8 cellular contexts compared by ENCODE assay signal in genomic region chr2:96907405-96908041, GRCh38. TPM values are rescaled to one million over a fixed set of nuclear protein-coding genes. Genes with fewer than 3 reads are reported as not detected.
DNase-seq lines count a peak whose midpoint lies in the region; ATAC-seq and TF ChIP-seq lines count a peak whose summit lies in the region.

No MANE protein-coding gene starts in this region.

- intact Hi-C loops in spleen (cut with DNase I; ENCODE audit: low total_unique reads), result no loop called here

- ATAC-seq in GM18502 (IDR thresholded peaks at IDR 0.05; ENCODE audit: poor library complexity, unreplicated experiment), result no peak
- no peak for ATAC-seq in HG02884 (IDR thresholded peaks at IDR 0.05; ENCODE audit: unreplicated experiment)

- no peaks in the 10 kb centered on the region for H3K9me3 Mint-ChIP-seq in progenitor cell of endocrine pancreas (ENCODE audit: low read depth)

- H3K4me1 ChIP-seq in HUES64 (ENCODE audit: insufficient read depth, low read length), result peaks cover 24% of the 10 kb centered on the region
- peaks cover 4 to 55% (median 27%) of the 10 kb centered on the region in 6 donors for H3K4me1 ChIP-seq in spleen

- H3K9me3 ChIP-seq in HUES64 (ENCODE audit: insufficient read depth, low read depth, low read length), result no peaks in the 10 kb centered on the region
- no peaks in the 10 kb centered on the region for H3K9me3 ChIP-seq in spleen

- H3K36me3 ChIP-seq in HUES64 (ENCODE audit: insufficient read depth, low read length) (no peaks in the 10 kb centered on the region), spleen (no peaks in the 10 kb centered on the region)

- peak; percentile 22 for DNase-seq in dedifferentiated amniotic fluid mesenchymal stem cell (ENCODE audit: extremely low spot score)
- peak; percentile 91 for DNase-seq in left kidney (ENCODE audit: low read depth, low spot score)
- DNase-seq in spleen, result no peak
- no peak for DNase-seq in SHP77 treated with DMSO at 0.1 percent for 48 hours (lab: John Stamatoyannopoulos, UW)
- DNase-seq in progenitor cell of endocrine pancreas (ENCODE audit: low spot score, unreplicated experiment), result no peak

- H3K27ac Mint-ChIP-seq in progenitor cell of endocrine pancreas, result no peak overlapping the region

- no peak for TF ChIP-seq POLR2A in spleen (IDR thresholded peaks at IDR 0.05)

- H3K4me3 ChIP-seq in HUES64 (ENCODE audit: low read length), result peak overlapping the region; percentile 5; the same call in 1 of the 2 replicates
- H3K4me3 ChIP-seq in spleen, result no peak overlapping the region

- H3K4me3 Mint-ChIP-seq in progenitor cell of endocrine pancreas (ENCODE audit: low read depth), result no peak overlapping the region

- peaks cover 4% of the 10 kb centered on the region for H3K4me1 Mint-ChIP-seq in progenitor cell of endocrine pancreas (ENCODE audit: low read depth)

- no peaks in the 10 kb centered on the region for H3K36me3 Mint-ChIP-seq in progenitor cell of endocrine pancreas (ENCODE audit: insufficient read depth)

- H3K9ac ChIP-seq in HUES64 (ENCODE audit: low read depth, low read length), result no peak overlapping the region

- TF ChIP-seq CTCF in spleen (IDR thresholded peaks at IDR 0.05 in 8 of 11, conservative IDR thresholded peaks at IDR 0.05 in 3 of 11), result no peak
- TF ChIP-seq CTCF in progenitor cell of endocrine pancreas (IDR thresholded peaks at IDR 0.05; ENCODE audit: unreplicated experiment), result no peak

- H3K27me3 ChIP-seq in HUES64 (ENCODE audit: insufficient read depth, low read length) (no peaks in the 10 kb centered on the region; the same call in 1 of the 2 replicates), spleen (replicated peaks in 1 of 7) (no peaks in the 10 kb centered on the region)

- H3K27me3 Mint-ChIP-seq in progenitor cell of endocrine pancreas, result peaks cover 18% of the 10 kb centered on the region

- 53% methylated on average over 15 of the region's 15 CpGs for WGBS in HUES64
- 59 to 82% (median 73%) methylated on average over 6 to 15 of the region's 15 CpGs for WGBS in spleen, 5 donors

- H3K27ac ChIP-seq in HUES64 (ENCODE audit: low read depth, low read length) (peak overlapping the region; percentile 78), spleen (peak overlapping the region in 7 of 8 donors; percentile 36 to 70 (median 65))

RNA-seq across cellular contexts. Expression of gene SEMA4C, which starts 37.6 kb away (rescaled TPM):
- 46.9 TPM for polyA plus RNA-seq in HUES64 (2013, experiment 1 of 2)
- 53.7 TPM for polyA plus RNA-seq in HUES64 (2013, experiment 2 of 2)
- total RNA-seq in spleen (100 to 1,000 TPM in 2 of 7 donors, 10 to 100 TPM in 5; 59.7 to 205 (median 70.3) TPM), progenitor cell of endocrine pancreas (74.8 and 75.0 TPM in 2 replicates)
- polyA plus RNA-seq in spleen, result 10 to 100 TPM in 2 of 3 donors, 1 to 10 TPM in 1; 6.1 to 37.2 (median 16.5) TPM

RNA-seq across cellular contexts. Expression of gene ANKRD39, which starts 49.7 kb away (rescaled TPM):
- 10.5 TPM for polyA plus RNA-seq in HUES64 (2013, experiment 1 of 2)
- 11.7 TPM for polyA plus RNA-seq in HUES64 (2013, experiment 2 of 2)
- total RNA-seq in spleen (10 to 100 TPM; 13.6 to 32.2 (median 22.5) TPM), progenitor cell of endocrine pancreas (16.1 and 17.4 TPM in 2 replicates)
- polyA plus RNA-seq in spleen, result 10 to 100 TPM; 13.7 to 17.7 (median 15.8) TPM

Comparison
In these comparisons a context has a peak if more than half of its experiments do, and no peak if none do; other contexts are left out.
1. DNase-seq: peak in dedifferentiated amniotic fluid mesenchymal stem cell (single experiment) and left kidney (single experiment); none in spleen (single experiment), SHP77 treated with DMSO at 0.1 percent for 48 hours (single experiment) and progenitor cell of endocrine pancreas (single experiment).